In the genomic region with DNA sequence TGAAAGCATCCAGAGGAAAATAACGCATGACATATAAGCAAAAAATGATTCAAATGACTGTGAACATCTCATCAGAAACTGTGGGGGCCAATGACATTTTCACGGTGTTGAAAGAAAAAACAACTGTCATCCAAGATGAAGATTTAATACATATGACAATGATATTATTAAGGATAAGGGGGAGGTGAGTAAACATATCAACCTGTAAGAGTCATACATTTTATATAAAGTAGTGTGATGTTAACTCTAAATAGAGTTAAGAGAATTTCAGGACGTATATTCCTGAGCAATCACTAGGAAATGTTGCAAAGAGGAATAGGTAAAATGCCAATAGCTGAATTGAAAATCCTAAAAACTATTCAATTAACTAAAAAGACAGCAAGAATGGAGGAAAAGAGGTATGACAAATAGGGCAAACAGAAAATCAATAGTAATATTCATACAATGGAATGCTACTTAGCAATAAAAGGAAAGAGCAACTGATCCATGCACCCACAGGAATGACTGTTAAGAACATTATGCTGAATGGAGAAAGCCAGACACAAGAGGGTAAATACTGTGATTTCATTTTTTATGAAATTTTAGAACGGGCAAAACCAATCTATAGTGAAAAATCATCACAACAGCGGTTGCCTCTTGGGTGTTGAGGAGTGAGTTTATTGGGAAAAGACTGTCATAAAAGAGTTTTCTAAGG, we compare ENCODE assay signal across 21 cellular contexts.
DNase-seq lines count a peak whose midpoint lies in the region; ATAC-seq, FAIRE-seq and TF ChIP-seq lines count a peak whose summit lies in the region.
"Had no signal": no experiment of that assay in that cellular context is flagged by ENCODE, and none has a peak within 500 bp of the region (broad histone marks: within the 10 kb centered on the region; RNA-seq: fewer than 3 reads in every experiment).

No MANE protein-coding gene starts in this region.

- TF ChIP-seq POLR2A in gastroesophageal sphincter (IDR thresholded peaks at IDR 0.05), result no peak

- CTCF ChIA-PET in Calu3 (lab: Charles Lee), result no interaction called here

- H3K4me1 Mint-ChIP-seq in Calu3 (ENCODE audit: low read depth, unreplicated experiment), result peaks cover 29% of the 10 kb centered on the region
- H3K4me1 Mint-ChIP-seq: B cell; CD4-positive, alpha-beta memory T cell; CD4-positive, CD25-positive, alpha-beta regulatory T cell; CD8-positive, alpha-beta memory T cell had no signal

- H3K27me3 Mint-ChIP-seq in Calu3 (ENCODE audit: unreplicated experiment), result no peaks in the 10 kb centered on the region
- H3K27me3 Mint-ChIP-seq: B cell; CD4-positive, alpha-beta memory T cell; CD4-positive, CD25-positive, alpha-beta regulatory T cell had no signal

- peaks cover 0 to 3% (median 0%) of the 10 kb centered on the region in 3 donors for H3K4me1 ChIP-seq in gastroesophageal sphincter

- H3K27me3 ChIP-seq in bronchial epithelial cell (ENCODE audit: control insufficient read depth, insufficient read depth, low read length) (no peaks in the 10 kb centered on the region), gastroesophageal sphincter (no peaks in the 10 kb centered on the region)
- H3K27me3 ChIP-seq: BLaER1 treated with 17β-estradiol and CSF1 and Interleukin-3, amounts not matched to agents 10 nM and 100 nM had no signal

- TF ChIP-seq CTCF in Calu3 (IDR thresholded peaks at IDR 0.05; ENCODE audit: unreplicated experiment) (no peak), bronchial epithelial cell (IDR thresholded peaks at IDR 0.05; ENCODE audit: insufficient read depth, low read length, severe bottlenecking) (no peak), gastroesophageal sphincter (IDR thresholded peaks at IDR 0.05) (no peak)

- BruUV-seq in Calu3 (replicated peaks; lab: Mats Ljungman, UMichigan), result no TSS peak

- no peak for TF ChIP-seq EP300 in gastroesophageal sphincter (IDR thresholded peaks at IDR 0.05)

- no peak overlapping the region for H3K4me3 Mint-ChIP-seq in Calu3 (ENCODE audit: low read depth, unreplicated experiment)
- H3K4me3 Mint-ChIP-seq: B cell; CD4-positive, CD25-positive, alpha-beta regulatory T cell; CD8-positive, alpha-beta memory T cell had no signal

- 89 to 93% methylated on average over 4 to 5 of the region's 5 CpGs for WGBS in gastroesophageal sphincter (ENCODE audit: low coverage in 1 of 2), 2 donors

- no peaks in the 10 kb centered on the region for H3K9me3 ChIP-seq in gastroesophageal sphincter

- H3K4me3 ChIP-seq in bronchial epithelial cell (ENCODE audit: low read depth, low read length) (no peak overlapping the region), gastroesophageal sphincter (no peak overlapping the region)
- H3K4me3 ChIP-seq: A549; BLaER1 treated with 17β-estradiol and CSF1 and Interleukin-3, amounts not matched to agents 10 nM and 100 nM had no signal

- no peaks in the 10 kb centered on the region for H3K36me3 ChIP-seq in bronchial epithelial cell (ENCODE audit: control insufficient read depth, insufficient read depth, low read length)
- no peaks in the 10 kb centered on the region for H3K36me3 ChIP-seq in gastroesophageal sphincter
- H3K36me3 ChIP-seq: BLaER1 treated with 17β-estradiol and CSF1 and Interleukin-3, amounts not matched to agents 10 nM and 100 nM had no signal

- H3K36me3 Mint-ChIP-seq in Calu3 (ENCODE audit: insufficient read depth, unreplicated experiment), result no peaks in the 10 kb centered on the region

- ATAC-seq in gastroesophageal sphincter, result no peak
- ATAC-seq in GM19328 (IDR thresholded peaks at IDR 0.05; ENCODE audit: unreplicated experiment), result no peak
- ATAC-seq: A549 had no signal

- H3K27ac Mint-ChIP-seq in Calu3 (ENCODE audit: unreplicated experiment), result peak overlapping the region; percentile 33
- H3K27ac Mint-ChIP-seq: B cell; CD4-positive, alpha-beta memory T cell; CD8-positive, alpha-beta memory T cell had no signal

- DNase-seq in Calu3, result no peak
- peak; percentile 26 for DNase-seq in bronchial epithelial cell (ENCODE audit: low read depth)
- DNase-seq in kidney tubule cell (ENCODE audit: low spot score), result peak; percentile 42
- DNase-seq in CD1c-positive myeloid dendritic cell (ENCODE audit: extremely low spot score), result no peak
- DNase-seq: AML-193; CD4-positive, alpha-beta memory T cell; CD4-positive, CD25-positive, alpha-beta regulatory T cell; CD8-positive, alpha-beta memory T cell; COR-L47; DMS79 treated with DMSO at 0.1 percent for 48 hours; GF-D8 had no signal

- peaks cover under 1% of the 10 kb centered on the region for H3K9me3 Mint-ChIP-seq in Calu3 (ENCODE audit: low read depth, unreplicated experiment)

- FAIRE-seq in bronchial epithelial cell (lab: Jason Lieb, UNC), result no peak
- FAIRE-seq: A549, D721Med, G401.6, GM12891 had no signal

- intact Hi-C loops in Calu3 (cut with micrococcal nuclease; ENCODE audit: unreplicated experiment), result loop anchor here (2.0 kb wide), 1 partner anchor 92 kb away; a partner anchor contains a TSS

- H3K27ac ChIP-seq in gastroesophageal sphincter, result no peak overlapping the region
- H3K27ac ChIP-seq: 22Rv1; A549; BLaER1 treated with 17β-estradiol and CSF1 and Interleukin-3, amounts not matched to agents 10 nM and 100 nM; C4-2B had no signal

Comparison
In these comparisons a context has a peak if more than half of its experiments do, and no peak if none do; other contexts are left out.
1. DNase-seq: peak in bronchial epithelial cell (single experiment) and kidney tubule cell (single experiment); none in Calu3 (single experiment) and CD1c-positive myeloid dendritic cell (single experiment).